In the genomic region with DNA sequence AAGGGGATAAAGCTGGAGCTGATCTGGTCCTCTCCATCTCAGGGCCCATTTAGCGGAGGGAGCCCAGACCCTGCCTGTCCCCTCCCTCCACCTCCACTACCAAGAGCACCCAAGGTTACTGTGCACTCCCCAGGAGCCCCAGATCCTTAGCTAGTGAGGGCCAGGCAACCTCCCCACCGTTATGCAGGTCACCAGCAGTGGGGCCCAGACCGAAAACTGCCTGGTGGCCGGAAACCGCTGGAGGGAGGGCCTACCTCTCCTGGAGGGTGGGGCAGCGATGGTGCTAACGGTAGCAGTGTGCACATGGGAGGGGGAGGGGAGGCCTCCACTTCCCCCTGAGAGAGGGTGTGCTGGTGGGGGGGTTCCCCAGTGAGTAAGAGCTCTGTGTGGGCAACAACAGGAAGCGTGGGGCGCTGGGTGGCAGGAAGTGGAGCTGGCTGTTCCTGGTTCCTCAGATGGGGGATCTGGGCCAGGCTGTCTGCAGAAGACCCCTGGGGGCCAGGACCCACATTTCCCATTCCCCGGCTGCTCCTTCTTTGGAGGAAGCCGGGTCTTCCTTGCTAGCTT, we compare ENCODE assay signal across 9 cellular contexts. TPM values are rescaled to one million over a fixed set of nuclear protein-coding genes. Genes with fewer than 3 reads are reported as not detected.
A peak's percentile ranks its signal among the peaks of the same experiment; 100 is the strongest.
DNase-seq lines count a peak whose midpoint lies in the region; ATAC-seq and TF ChIP-seq lines count a peak whose summit lies in the region.
"Had no signal": no experiment of that assay in that cellular context is flagged by ENCODE, and none has a peak within 500 bp of the region (broad histone marks: within the 10 kb centered on the region; RNA-seq: fewer than 3 reads in every experiment).

No MANE protein-coding gene starts in this region.

- 72% methylated on average over 3 of the region's 11 CpGs for WGBS in suprapubic skin

- peak overlapping the region; percentile 81 for H3K4me3 ChIP-seq in suprapubic skin

- H3K27ac ChIP-seq in suprapubic skin, result peak overlapping the region; percentile 79

- H3K4me1 Mint-ChIP-seq in naive thymus-derived CD8-positive, alpha-beta T cell, result peaks cover 46 to 81% (median 64%) of the 10 kb centered on the region in 4 donors
- no peaks in the 10 kb centered on the region for H3K4me1 Mint-ChIP-seq in progenitor cell of endocrine pancreas (ENCODE audit: low read depth)

- no peak for TF ChIP-seq CTCF in suprapubic skin (IDR thresholded peaks at IDR 0.05)
- TF ChIP-seq CTCF in progenitor cell of endocrine pancreas (IDR thresholded peaks at IDR 0.05; ENCODE audit: unreplicated experiment), result no peak

- DNase-seq in activated CD4-positive, CD25-positive, alpha-beta regulatory T cell (lab: John Stamatoyannopoulos, UW), result peak; percentile 80 to 97 (median 88)
- peak; percentile 96 for DNase-seq in central memory CD4-positive, alpha-beta T cell
- peak; percentile 79 to 98 (median 92) for DNase-seq in naive thymus-derived CD8-positive, alpha-beta T cell
- DNase-seq in suprapubic skin (ENCODE audit: low spot score in 2 of 2) (no peak), NCI-H146 (lab: John Stamatoyannopoulos, UW) (no peak), progenitor cell of endocrine pancreas (ENCODE audit: low spot score, unreplicated experiment) (no peak)

- H3K4me3 Mint-ChIP-seq in naive thymus-derived CD8-positive, alpha-beta T cell, result peak overlapping the region; percentile 95 to 100 (median 98)
- H3K4me3 Mint-ChIP-seq in progenitor cell of endocrine pancreas (ENCODE audit: low read depth), result no peak overlapping the region

- H3K9me3 ChIP-seq in suprapubic skin, result no peaks in the 10 kb centered on the region

- H3K9me3 Mint-ChIP-seq in naive thymus-derived CD8-positive, alpha-beta T cell, result no peaks in the 10 kb centered on the region
- H3K9me3 Mint-ChIP-seq in progenitor cell of endocrine pancreas (ENCODE audit: low read depth), result no peaks in the 10 kb centered on the region

- H3K36me3 Mint-ChIP-seq in naive thymus-derived CD8-positive, alpha-beta T cell, result peaks cover 0 to 2% (median 0%) of the 10 kb centered on the region in 3 donors
- no peaks in the 10 kb centered on the region for H3K36me3 Mint-ChIP-seq in progenitor cell of endocrine pancreas (ENCODE audit: insufficient read depth)

- peak overlapping the region; percentile 98 to 100 (median 100) for H3K27ac Mint-ChIP-seq in naive thymus-derived CD8-positive, alpha-beta T cell
- no peak overlapping the region for H3K27ac Mint-ChIP-seq in progenitor cell of endocrine pancreas

- no peaks in the 10 kb centered on the region for H3K27me3 Mint-ChIP-seq in naive thymus-derived CD8-positive, alpha-beta T cell
- H3K27me3 Mint-ChIP-seq in progenitor cell of endocrine pancreas, result peaks cover 63% of the 10 kb centered on the region

- TF ChIP-seq POLR2A in GM19099 (IDR thresholded peaks at IDR 0.05; ENCODE audit: extremely low read depth, insufficient read length, low read depth) (peak; percentile 95), suprapubic skin (IDR thresholded peaks at IDR 0.05) (no peak)

- H3K4me1 ChIP-seq in suprapubic skin, result peaks cover 90% of the 10 kb centered on the region

- peaks cover 8% of the 10 kb centered on the region for H3K27me3 ChIP-seq in suprapubic skin

- no peaks in the 10 kb centered on the region for H3K36me3 ChIP-seq in suprapubic skin

- no peak for TF ChIP-seq EP300 in suprapubic skin (IDR thresholded peaks at IDR 0.05)

- peak; percentile 36 for ATAC-seq in HG03460 (IDR thresholded peaks at IDR 0.05; ENCODE audit: unreplicated experiment)
- ATAC-seq in naive thymus-derived CD8-positive, alpha-beta T cell, result peak; percentile 63 to 75

- POLR2A ChIA-PET in naive thymus-derived CD8-positive, alpha-beta T cell (lab: Charles Lee), result interaction anchor here (0.5 to 47.5 kb wide), 22 partner anchors 5 to 1006 kb away, joined by 3 to 1514 read pairs (median 5); a partner anchor contains a TSS

RNA-seq across cellular contexts. Expression of a gene that starts 4.4 kb away (rescaled TPM):
- total RNA-seq in naive thymus-derived CD8-positive, alpha-beta T cell, result 100 to 1,000 TPM; 383 to 394 TPM
- 10 to 100 TPM; 18.0 to 35.5 (median 21.5) TPM for polyA plus RNA-seq in naive thymus-derived CD8-positive, alpha-beta T cell
- total RNA-seq in suprapubic skin (10 to 100 TPM in 1 of 4 donors, 1 to 10 TPM in 3; 5.9 to 14.6 (median 8.0) TPM), progenitor cell of endocrine pancreas (3.2 and 3.3 TPM in 2 replicates)

RNA-seq across cellular contexts. Expression of a gene that starts 35.8 kb away (rescaled TPM):
- total RNA-seq in naive thymus-derived CD8-positive, alpha-beta T cell, result under 1 TPM; 0.47 to 0.75 TPM
- polyA plus RNA-seq in naive thymus-derived CD8-positive, alpha-beta T cell, result under 1 TPM; 0.30 to 0.81 (median 0.44) TPM
- total RNA-seq in suprapubic skin (not detected), progenitor cell of endocrine pancreas (0.24 TPM in 1 of 2 replicates, not detected in the other)
- total RNA-seq: dermis microvascular lymphatic vessel endothelial cell had no signal

Comparison
In these comparisons a context has a peak if more than half of its experiments do, and no peak if none do; other contexts are left out.
1. DNase-seq: peak in activated CD4-positive, CD25-positive, alpha-beta regulatory T cell (4 of 4), central memory CD4-positive, alpha-beta T cell (single experiment) and naive thymus-derived CD8-positive, alpha-beta T cell (10 of 10); none in suprapubic skin (0 of 2), NCI-H146 (single experiment) and progenitor cell of endocrine pancreas (single experiment).
2. RNA of a gene that starts 4.4 kb away (total RNA-seq): 383 to 394 TPM in naive thymus-derived CD8-positive, alpha-beta T cell; 5.9 to 14.6 TPM in suprapubic skin and 3.2 to 3.3 TPM in progenitor cell of endocrine pancreas; every median in the first group is over 10 times any median in the second.